In genomic region chr7:85480666-85481065, GRCh38 we compare ENCODE assay signal across 36 cellular contexts.
"Had no signal": no experiment of that assay in that cellular context is flagged by ENCODE, and none has a peak within 500 bp of the region (broad histone marks: within the 10 kb centered on the region; RNA-seq: fewer than 3 reads in every experiment).

No MANE protein-coding gene starts in this region.

- ATAC-seq: activated CD8-positive, alpha-beta memory T cell treated with anti-CD3 and anti-CD28 coated beads, Interleukin-2, amount 10 ng/mL, durations not matched to agents 7 days and 5 days; activated naive CD8-positive, alpha-beta T cell treated with anti-CD3 and anti-CD28 coated beads, Interleukin-2, amount 50 U/mL, for 24 hours had no signal

- H3K4me1 ChIP-seq: Peyer's patch, SJSA1 had no signal

- H3K36me3 ChIP-seq: MG63, Peyer's patch, SJSA1 had no signal

- H3K4me3 ChIP-seq: MG63, Peyer's patch, SJSA1 had no signal

- H3K27me3 ChIP-seq: MG63, Peyer's patch, SJSA1 had no signal

- H3K9me3 ChIP-seq: MG63, Peyer's patch, SJSA1 had no signal

- DNase-seq: activated B cell treated with CpG ODN at 0.5 μM for 24 hours; activated CD4-positive, alpha-beta memory T cell treated with anti-CD3 and anti-CD28 coated beads, Interleukin-2, amount 10 ng/mL, durations not matched to agents 7 days and 5 days; activated CD4-positive, alpha-beta T cell treated with anti-CD3 and anti-CD28 coated beads for 4 hours; activated CD4-positive, CD25-positive, alpha-beta regulatory T cell treated with anti-CD3 and anti-CD28 coated beads, Interleukin-2, amount 50 U/mL, for 72 hours; activated CD8-positive, alpha-beta memory T cell treated with anti-CD3 and anti-CD28 coated beads for 24 hours; activated CD8-positive, alpha-beta memory T cell treated with anti-CD3 and anti-CD28 coated beads, Interleukin-2, amount 10 ng/mL, durations not matched to agents 7 days and 5 days; activated CD8-positive, alpha-beta memory T cell treated with anti-CD3 and anti-CD28 coated beads, Interleukin-2, amount 50 U/mL, for 48 hours; activated effector memory CD4-positive, alpha-beta T cell treated with Interleukin-2 at 50 U/mL for 16 hours; activated naive CD4-positive, alpha-beta T cell treated with anti-CD3 and anti-CD28 coated beads, Interleukin-2, amount 10 ng/mL, durations not matched to agents 7 days and 5 days; activated naive CD8-positive, alpha-beta T cell treated with anti-CD3 and anti-CD28 coated beads, Interleukin-2, amount 50 U/mL, for 24 hours; activated T-cell treated with anti-CD3 and anti-CD28 coated beads, Interleukin-2, amount 50 U/mL, for 48 hours; anterior cingulate cortex; caudate nucleus; cerebellar nuclear complex; Kasumi-1; KG1; MG63; NCI-H1048; NCI-H1105 treated with DMSO at 0.1 percent for 48 hours; NCI-H1436; NCI-H1694; NCI-H2029; NCI-H2171 treated with DMSO at 0.1 percent for 48 hours; NCI-H2227 treated with DMSO at 0.1 percent for 48 hours; NCI-H446 treated with DMSO at 0.1 percent for 48 hours; NCI-H524; NCI-H774; Peyer's patch; RPMI8226; SHP77 treated with DMSO at 0.1 percent for 48 hours; SW 1271; T-helper 1 cell; T-helper 2 cell; T-helper 9 cell had no signal

- H3K27ac ChIP-seq: Peyer's patch, SJSA1, VCaP had no signal
